15 cellular contexts compared by ENCODE assay signal in the genomic region with DNA sequence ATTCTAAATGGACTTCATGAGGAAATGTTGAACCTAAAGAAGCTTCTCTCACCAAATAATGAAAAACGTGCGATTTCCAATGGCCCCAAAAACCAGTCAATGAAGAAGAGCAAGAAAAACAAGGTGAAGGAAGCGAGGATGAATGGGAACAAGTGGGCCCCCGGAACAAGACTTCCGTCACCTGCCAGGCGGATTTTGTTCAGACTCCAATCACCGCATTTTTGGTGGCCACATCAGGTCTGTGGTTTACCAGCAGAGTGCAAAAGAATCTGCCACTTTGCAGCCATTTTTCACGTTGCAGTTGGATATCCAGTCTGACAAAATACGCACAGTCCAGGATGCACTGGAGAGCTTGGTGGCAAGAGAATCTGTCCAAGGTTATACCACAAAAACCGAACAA. TPM values are rescaled to one million over a fixed set of nuclear protein-coding genes. Genes with fewer than 3 reads are reported as not detected.
DNase-seq lines count a peak whose midpoint lies in the region; ATAC-seq and TF ChIP-seq lines count a peak whose summit lies in the region.
"Not testable (repeated sequence)": the region's sequence is repeated elsewhere in the genome, so short reads cannot be mapped to it uniquely, and the experiment has no call there.
"Had no signal": no experiment of that assay in that cellular context is flagged by ENCODE, and none has a peak within 500 bp of the region (broad histone marks: within the 10 kb centered on the region; RNA-seq: fewer than 3 reads in every experiment).

No MANE protein-coding gene starts in this region.

- POLR2A ChIA-PET in SK-N-SH (lab: Yijun Ruan, JAX) = not testable (repeated sequence)

- not testable (repeated sequence) for TF ChIP-seq EP300 in SK-N-SH (IDR thresholded peaks at IDR 0.05; ENCODE audit: borderline replicate concordance in 1 of 2, low read depth in 1 of 2, low read length in 1 of 2); esophagus muscularis mucosa (IDR thresholded peaks at IDR 0.05)

- H3K4me1 Mint-ChIP-seq in stimulated activated effector memory CD8-positive, alpha-beta T cell treated with anti-CD3 and anti-CD28 coated beads, Interleukin-12 subunit alpha, Interleukin-12 subunit beta, amount 100 ng/mL, for 72 hours = not testable (repeated sequence)

- not testable (repeated sequence) for H3K4me2 ChIP-seq in SK-N-SH

- CTCF ChIA-PET in SK-N-SH (lab: Yijun Ruan, JAX) = not testable (repeated sequence)

- H3K79me2 ChIP-seq in SK-N-SH (ENCODE audit: insufficient read depth) = not testable (repeated sequence)

- not testable (repeated sequence) for H3K9ac ChIP-seq in SK-N-SH

- not testable (repeated sequence) for H3K27ac ChIP-seq in SK-N-SH (ENCODE audit: low read depth in 2 of 2, low read length in 1 of 2); esophagus muscularis mucosa (replicated peaks in 1 of 4)

- intact Hi-C loops in esophagus muscularis mucosa (cut with DNase I); cardiac septum (cut with DNase I); mucosa of descending colon (cut with DNase I, micrococcal nuclease): not testable (repeated sequence)

- not testable (repeated sequence) for TF ChIP-seq RAD21 in SK-N-SH (IDR thresholded peaks at IDR 0.05; ENCODE audit: low read length)

- H3K27ac Mint-ChIP-seq in stimulated activated effector memory CD8-positive, alpha-beta T cell treated with anti-CD3 and anti-CD28 coated beads, Interleukin-12 subunit alpha, Interleukin-12 subunit beta, amount 100 ng/mL, for 72 hours = not testable (repeated sequence)

- H2AFZ ChIP-seq in SK-N-SH (ENCODE audit: low read depth) = not testable (repeated sequence)

- not testable (repeated sequence) for H4K20me1 ChIP-seq in SK-N-SH (ENCODE audit: insufficient read depth)

- not testable (repeated sequence) for H3K4me3 ChIP-seq in SK-N-SH (ENCODE audit: low read depth in 2 of 2, low read length in 1 of 2); esophagus muscularis mucosa; mucosa of descending colon

- DNase-seq in SK-N-SH; mucosa of descending colon; stimulated activated effector memory CD8-positive, alpha-beta T cell treated with anti-CD3 and anti-CD28 coated beads, Interleukin-12 subunit alpha, Interleukin-12 subunit beta, amount 100 ng/mL, for 72 hours (ENCODE audit: low spot score in 2 of 2): not testable (repeated sequence)
- DNase-seq in dedifferentiated amniotic fluid mesenchymal stem cell (ENCODE audit: extremely low spot score) = peak; percentile 4
- DNase-seq in esophagus muscularis mucosa (ENCODE audit: extremely low spot score) = peak; percentile 79
- DNase-seq in cardiac septum (ENCODE audit: low spot score) = peak; percentile 73

- H3K9me3 ChIP-seq in SK-N-SH, esophagus muscularis mucosa: not testable (repeated sequence)
- H3K9me3 ChIP-seq in mucosa of descending colon = peaks cover 19% of the 10 kb centered on the region

- not testable (repeated sequence) for H3K36me3 ChIP-seq in SK-N-SH (replicated peaks in 1 of 2; ENCODE audit: control insufficient read depth in 1 of 2, insufficient read depth in 2 of 2, low read length in 1 of 2); esophagus muscularis mucosa; mucosa of descending colon (ENCODE audit: low read depth)

- not testable (repeated sequence) for H3F3A ChIP-seq in SK-N-SH (replicated peaks; ENCODE audit: insufficient read depth)

- H3K4me3 Mint-ChIP-seq in stimulated activated effector memory CD8-positive, alpha-beta T cell treated with anti-CD3 and anti-CD28 coated beads, Interleukin-12 subunit alpha, Interleukin-12 subunit beta, amount 100 ng/mL, for 72 hours = not testable (repeated sequence)

- H3K9me3 Mint-ChIP-seq in stimulated activated effector memory CD8-positive, alpha-beta T cell treated with anti-CD3 and anti-CD28 coated beads, Interleukin-12 subunit alpha, Interleukin-12 subunit beta, amount 100 ng/mL, for 72 hours = not testable (repeated sequence)

- H3K9me2 ChIP-seq in SK-N-SH = not testable (repeated sequence)

- WGBS in SK-N-SH (ENCODE audit: low lambda C conversion rate) = 8% methylated on average over 10 of the region's 10 CpGs
- WGBS in esophagus muscularis mucosa = 84% methylated on average over 10 of the region's 10 CpGs

- TF ChIP-seq CTCF in SK-N-SH (IDR thresholded peaks at IDR 0.05); esophagus muscularis mucosa (IDR thresholded peaks at IDR 0.05); mucosa of descending colon (IDR thresholded peaks at IDR 0.05): not testable (repeated sequence)

- peak; percentile 6 for ATAC-seq in mucosa of descending colon
- ATAC-seq in stimulated activated effector memory CD8-positive, alpha-beta T cell treated with anti-CD3 and anti-CD28 coated beads, Interleukin-12 subunit alpha, Interleukin-12 subunit beta, amount 100 ng/mL, for 72 hours = peak; percentile 19

- peaks cover 26% of the 10 kb centered on the region for H3K27me3 ChIP-seq in SK-N-SH (ENCODE audit: insufficient read depth)
- H3K27me3 ChIP-seq in esophagus muscularis mucosa = not testable (repeated sequence)

- not testable (repeated sequence) for H3K36me3 Mint-ChIP-seq in stimulated activated effector memory CD8-positive, alpha-beta T cell treated with anti-CD3 and anti-CD28 coated beads, Interleukin-12 subunit alpha, Interleukin-12 subunit beta, amount 100 ng/mL, for 72 hours

- TF ChIP-seq POLR2A in esophagus muscularis mucosa (IDR thresholded peaks at IDR 0.05; ENCODE audit: low read depth) = not testable (repeated sequence)

- not testable (repeated sequence) for H3K4me1 ChIP-seq in SK-N-SH (ENCODE audit: control insufficient read depth in 1 of 2, insufficient read depth in 2 of 2, low read depth in 1 of 2, low read length in 1 of 2); esophagus muscularis mucosa; mucosa of descending colon (ENCODE audit: low read depth)

TF ChIP-seq in SK-N-SH, 30 proteins besides CTCF, POLR2A, EP300 and RAD21:
- peak; percentile 1; the same call in 1 of the 2 replicates for TF ChIP-seq EZH2phosphoT487 (IDR thresholded peaks at IDR 0.05; ENCODE audit: borderline replicate concordance, low read depth)

RNA-seq across cellular contexts. Expression of gene OR11H2, which starts 34.4 kb away (rescaled TPM):
- not detected in 2 replicates for polyA plus RNA-seq in SK-N-SH (2012; rRNA removed)
- polyA plus RNA-seq in SK-N-SH (2012; cell fraction: cytosol; rRNA removed) = not detected in 2 replicates
- 0.08 TPM in 1 of 2 replicates, not detected in the other for polyA plus RNA-seq in SK-N-SH (2012; cell fraction: nucleus; rRNA removed)
- not detected for total RNA-seq in esophagus muscularis mucosa
- total RNA-seq in cardiac septum = not detected
- not detected for total RNA-seq in mucosa of descending colon
- total RNA-seq: A673; CD4-positive, alpha-beta memory T cell; CD4-positive, CD25-positive, alpha-beta regulatory T cell; CD8-positive, alpha-beta memory T cell; Daoy; G401; GM12878 had no signal
- polyA plus RNA-seq: AG04450; CD14-positive monocyte; CD4-positive, alpha-beta memory T cell; CD4-positive, CD25-positive, alpha-beta regulatory T cell; CD8-positive, alpha-beta memory T cell; GM12878 had no signal
